ENCODE assay signal across 13 cellular contexts in genomic region chr3:62604301-62604700, GRCh38.
DNase-seq lines count a peak whose midpoint lies in the region; ATAC-seq and TF ChIP-seq lines count a peak whose summit lies in the region.
"Had no signal": no experiment of that assay in that cellular context is flagged by ENCODE, and none has a peak within 500 bp of the region (broad histone marks: within the 10 kb centered on the region; RNA-seq: fewer than 3 reads in every experiment).

No MANE protein-coding gene starts in this region.

- ATAC-seq in activated CD8-positive, alpha-beta T cell treated with anti-CD3 and anti-CD28 coated beads, Interleukin-2, amount 10 ng/mL, durations not matched to agents 7 days and 5 days = no peak

- H2BK120ac ChIP-seq in mesenchymal stem cell (ENCODE audit: low read depth, low read length) = peak overlapping the region; percentile 24

- H2AK5ac ChIP-seq in mesenchymal stem cell (ENCODE audit: low read length, severe bottlenecking) = peak overlapping the region; percentile 41

- H3K4me1 Mint-ChIP-seq in activated CD8-positive, alpha-beta T cell treated with anti-CD3 and anti-CD28 coated beads, Interleukin-2, amount 10 ng/mL, durations not matched to agents 7 days and 5 days (ENCODE audit: low read depth) = no peaks in the 10 kb centered on the region
- H3K4me1 Mint-ChIP-seq: CD4-positive, alpha-beta memory T cell had no signal

- H3K14ac ChIP-seq in mesenchymal stem cell (ENCODE audit: low read length in 2 of 2) = no peak overlapping the region

- H3K36me3 Mint-ChIP-seq in activated CD8-positive, alpha-beta T cell treated with anti-CD3 and anti-CD28 coated beads, Interleukin-2, amount 10 ng/mL, durations not matched to agents 7 days and 5 days (ENCODE audit: low read depth) = no peaks in the 10 kb centered on the region
- H3K36me3 Mint-ChIP-seq: CD4-positive, alpha-beta memory T cell; type B pancreatic cell had no signal

- H3K36me3 ChIP-seq in mesenchymal stem cell (ENCODE audit: control insufficient read depth in 1 of 2, insufficient read depth in 2 of 2, low read depth in 1 of 2, low read length in 2 of 2) = no peaks in the 10 kb centered on the region

- no peak overlapping the region for H3K4me3 Mint-ChIP-seq in activated CD8-positive, alpha-beta T cell treated with anti-CD3 and anti-CD28 coated beads, Interleukin-2, amount 10 ng/mL, durations not matched to agents 7 days and 5 days
- H3K4me3 Mint-ChIP-seq: CD4-positive, alpha-beta memory T cell; dendritic cell treated with granulocyte-macrophage colony-stimulating factor and Interleukin-4, amounts not matched to agents 40 ng/mL and 50 ng/mL, for 4 days; type B pancreatic cell had no signal

- peak overlapping the region; percentile 66 for H3K4me2 ChIP-seq in mesenchymal stem cell (ENCODE audit: low read length, poor library complexity, severe bottlenecking)

- H4K8ac ChIP-seq in mesenchymal stem cell (ENCODE audit: low read length) = peak overlapping the region; percentile 83

- H3K9me3 Mint-ChIP-seq in activated CD8-positive, alpha-beta T cell treated with anti-CD3 and anti-CD28 coated beads, Interleukin-2, amount 10 ng/mL, durations not matched to agents 7 days and 5 days (ENCODE audit: insufficient read depth) = no peaks in the 10 kb centered on the region
- H3K9me3 Mint-ChIP-seq: dendritic cell treated with granulocyte-macrophage colony-stimulating factor and Interleukin-4, amounts not matched to agents 40 ng/mL and 50 ng/mL, for 4 days; type B pancreatic cell had no signal

- H3K27me3 Mint-ChIP-seq in activated CD8-positive, alpha-beta T cell treated with anti-CD3 and anti-CD28 coated beads, Interleukin-2, amount 10 ng/mL, durations not matched to agents 7 days and 5 days (ENCODE audit: low read depth) = no peaks in the 10 kb centered on the region
- H3K27me3 Mint-ChIP-seq: CD4-positive, alpha-beta memory T cell; dendritic cell treated with granulocyte-macrophage colony-stimulating factor and Interleukin-4, amounts not matched to agents 40 ng/mL and 50 ng/mL, for 4 days had no signal

- H2BK15ac ChIP-seq in mesenchymal stem cell (ENCODE audit: low read depth, poor library complexity, severe bottlenecking) = no peak overlapping the region

- no peaks in the 10 kb centered on the region for H3K79me1 ChIP-seq in mesenchymal stem cell (replicated peaks; ENCODE audit: low read length, poor library complexity, severe bottlenecking)

- POLR2A ChIA-PET in activated CD8-positive, alpha-beta T cell treated with anti-CD3 and anti-CD28 coated beads, Interleukin-2, amount 10 ng/mL, durations not matched to agents 7 days and 5 days (lab: Charles Lee) = no interaction called here

- TF ChIP-seq CTCF in AG10803 (conservative IDR thresholded peaks at IDR 0.05; ENCODE audit: low read length) (no peak), choroid plexus epithelial cell (conservative IDR thresholded peaks at IDR 0.05; ENCODE audit: low read depth, low read length) (no peak)

- H3K27ac Mint-ChIP-seq in activated CD8-positive, alpha-beta T cell treated with anti-CD3 and anti-CD28 coated beads, Interleukin-2, amount 10 ng/mL, durations not matched to agents 7 days and 5 days = no peak overlapping the region
- H3K27ac Mint-ChIP-seq: CD4-positive, alpha-beta memory T cell; dendritic cell treated with granulocyte-macrophage colony-stimulating factor and Interleukin-4, amounts not matched to agents 40 ng/mL and 50 ng/mL, for 4 days; type B pancreatic cell had no signal

- H3K4me3 ChIP-seq in AG10803 (ENCODE audit: low read length) (peak overlapping the region; percentile 46), choroid plexus epithelial cell (ENCODE audit: low read depth, low read length) (no peak overlapping the region), mesenchymal stem cell (ENCODE audit: insufficient read depth in 1 of 2, low read depth in 1 of 2, low read length in 2 of 2) (no peak overlapping the region)

- no peak overlapping the region for H2AFZ ChIP-seq in mesenchymal stem cell (ENCODE audit: low read depth, low read length)

- H2BK5ac ChIP-seq in mesenchymal stem cell (ENCODE audit: low read depth, low read length, poor library complexity, severe bottlenecking) = no peak overlapping the region

- WGBS in mesenchymal stem cell = 16% methylated on average over 2 of the region's 2 CpGs

- H3K9me3 ChIP-seq in mesenchymal stem cell (ENCODE audit: control insufficient read depth, low read length) = peaks cover 3% of the 10 kb centered on the region

- H3K27ac ChIP-seq in mesenchymal stem cell (ENCODE audit: low read length, poor library complexity, severe bottlenecking) = peak overlapping the region; percentile 88

- peak overlapping the region in 1 of 2 experiments; percentile 83 for H2BK12ac ChIP-seq in mesenchymal stem cell (ENCODE audit: low read length in 2 of 2)

- peak overlapping the region in 1 of 2 experiments; percentile 73 for H3K4ac ChIP-seq in mesenchymal stem cell (ENCODE audit: low read depth in 1 of 2, low read length in 2 of 2)

- CTCF ChIA-PET in activated CD8-positive, alpha-beta T cell treated with anti-CD3 and anti-CD28 coated beads, Interleukin-2, amount 10 ng/mL, durations not matched to agents 7 days and 5 days (lab: Charles Lee) = no interaction called here

- DNase-seq in AG10803 (ENCODE audit: low read depth) = peak; percentile 87
- peak; percentile 81 for DNase-seq in NCI-H226
- DNase-seq in choroid plexus epithelial cell (ENCODE audit: low read depth) = peak; percentile 88
- DNase-seq in mesenchymal stem cell = peak; percentile 94
- no peak for DNase-seq in effector CD8-positive, alpha-beta T cell (lab: John Stamatoyannopoulos, UW)
- no peak for DNase-seq in NOMO-1 treated with DMSO at 0.1 percent for 48 hours (lab: John Stamatoyannopoulos, UW; ENCODE audit: unreplicated experiment)
- DNase-seq in NCI-H128 (lab: John Stamatoyannopoulos, UW; ENCODE audit: unreplicated experiment) = no peak
- DNase-seq in activated CD8-positive, alpha-beta T cell treated with anti-CD3 and anti-CD28 coated beads, Interleukin-2, amount 10 ng/mL, durations not matched to agents 7 days and 5 days = no peak
- DNase-seq: activated CD4-positive, CD25-positive, alpha-beta regulatory T cell; activated effector memory CD4-positive, alpha-beta T cell treated with anti-CD3 and anti-CD28 coated beads, Interleukin-2, amount 50 U/mL, for 16 hours; CD4-positive, alpha-beta memory T cell had no signal

- peak overlapping the region; percentile 57 for H4K91ac ChIP-seq in mesenchymal stem cell (ENCODE audit: low read length)

- H3K23ac ChIP-seq in mesenchymal stem cell (ENCODE audit: low read length in 2 of 2) = no peak overlapping the region

- H3K4me1 ChIP-seq in mesenchymal stem cell (ENCODE audit: control insufficient read depth, insufficient read depth, low read depth, low read length) = peaks cover 11% of the 10 kb centered on the region

- peak overlapping the region; percentile 34 to 71 for H3K18ac ChIP-seq in mesenchymal stem cell (ENCODE audit: low read depth in 1 of 2, low read length in 2 of 2)

- H3K9ac ChIP-seq in mesenchymal stem cell (ENCODE audit: low read length) = peak overlapping the region; percentile 75

- peaks cover 0 to under 1% of the 10 kb centered on the region in 2 experiments for H3K27me3 ChIP-seq in mesenchymal stem cell (ENCODE audit: control insufficient read depth in 1 of 2, insufficient read depth in 1 of 2, low read length in 2 of 2)

Comparison
In these comparisons a context has a peak if more than half of its experiments do, and no peak if none do; other contexts are left out.
1. DNase-seq: peak in AG10803 (single experiment), NCI-H226 (single experiment), choroid plexus epithelial cell (single experiment) and mesenchymal stem cell (single experiment); none in effector CD8-positive, alpha-beta T cell (single experiment), NOMO-1 treated with DMSO at 0.1 percent for 48 hours (single experiment), NCI-H128 (single experiment) and activated CD8-positive, alpha-beta T cell treated with anti-CD3 and anti-CD28 coated beads, Interleukin-2, amount 10 ng/mL, durations not matched to agents 7 days and 5 days (single experiment).